In the genomic region with DNA sequence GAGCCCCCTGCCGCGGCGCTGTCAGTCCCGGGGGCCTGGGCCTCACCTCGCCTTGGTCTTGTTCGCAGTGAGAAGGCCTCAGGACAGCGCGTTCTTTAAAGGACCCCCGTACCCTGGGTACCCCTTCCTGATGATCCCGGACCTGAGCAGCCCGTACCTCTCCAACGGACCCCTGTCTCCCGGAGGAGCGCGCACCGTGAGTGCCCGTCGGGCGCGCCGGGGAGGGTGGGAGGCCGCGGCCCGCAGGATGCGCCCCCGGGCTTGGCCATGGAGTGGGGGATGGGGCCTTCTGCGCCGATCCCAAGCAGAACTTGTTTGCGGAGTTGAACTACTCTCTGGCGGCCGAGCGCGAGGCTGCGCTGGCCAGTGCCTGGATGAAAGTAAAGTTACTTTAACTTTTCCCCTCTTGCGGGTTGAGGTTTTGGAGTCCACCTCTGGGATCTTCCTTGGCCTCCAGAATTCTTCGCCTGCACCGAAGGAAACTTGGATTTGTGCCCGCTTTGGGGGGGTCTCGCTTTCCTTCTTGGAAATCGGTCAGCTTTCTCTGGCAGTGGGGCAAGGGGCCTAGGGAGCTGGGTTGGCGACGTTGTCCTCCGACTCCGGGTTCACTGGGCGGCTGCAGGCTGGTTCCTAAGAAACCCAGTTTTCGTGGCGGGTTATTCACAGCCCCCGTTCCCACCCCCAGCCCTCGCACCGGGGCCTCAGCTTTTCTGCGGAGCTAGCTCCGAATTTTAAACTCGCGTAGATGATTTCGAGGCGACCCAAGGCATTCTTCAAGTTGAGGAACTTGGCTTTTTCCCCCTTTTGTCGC, we compare ENCODE assay signal across 8 cellular contexts. TPM values are rescaled to one million over a fixed set of nuclear protein-coding genes. Genes with fewer than 3 reads are reported as not detected.
DNase-seq lines count a peak whose midpoint lies in the region; ATAC-seq lines count a peak whose summit lies in the region.

No MANE protein-coding gene starts in this region.

- DNase-seq in stimulated activated CD4-positive, alpha-beta T cell treated with anti-CD3 and anti-CD28 coated beads, Interleukin-15, amount 100 ng/mL, for 24 hours, result peak; percentile 33
- no peak for DNase-seq in stimulated activated CD4-positive, alpha-beta T cell treated with anti-CD3 and anti-CD28 coated beads, Interleukin-4, amount 100 ng/mL, for 24 hours
- peak; percentile 75 for DNase-seq in ecto neural progenitor cell (ENCODE audit: low spot score)
- peak; percentile 49 for DNase-seq in medulla oblongata (ENCODE audit: extremely low spot score)
- peak; percentile 47 for DNase-seq in ureter (ENCODE audit: low spot score)
- DNase-seq in NCI-H2107 treated with DMSO at 0.1 percent for 48 hours (lab: John Stamatoyannopoulos, UW; ENCODE audit: unreplicated experiment), result no peak
- DNase-seq in DMS79 treated with DMSO at 0.1 percent for 48 hours (lab: John Stamatoyannopoulos, UW), result no peak

- ATAC-seq in HG03039 (IDR thresholded peaks at IDR 0.05; ENCODE audit: unreplicated experiment), result no peak

RNA-seq across cellular contexts. Expression of a gene that starts 1.3 kb away (rescaled TPM):
- total RNA-seq in ureter, result 15.5 TPM

Comparison
In these comparisons a context has a peak if more than half of its experiments do, and no peak if none do; other contexts are left out.
1. DNase-seq: peak in stimulated activated CD4-positive, alpha-beta T cell treated with anti-CD3 and anti-CD28 coated beads, Interleukin-15, amount 100 ng/mL, for 24 hours (single experiment), ecto neural progenitor cell (single experiment), medulla oblongata (single experiment) and ureter (single experiment); none in stimulated activated CD4-positive, alpha-beta T cell treated with anti-CD3 and anti-CD28 coated beads, Interleukin-4, amount 100 ng/mL, for 24 hours (single experiment), NCI-H2107 treated with DMSO at 0.1 percent for 48 hours (single experiment) and DMS79 treated with DMSO at 0.1 percent for 48 hours (single experiment).